9 cellular contexts compared by ENCODE assay signal in genomic region chr3:184688251-184688851, GRCh38. TPM values are rescaled to one million over a fixed set of nuclear protein-coding genes. Genes with fewer than 3 reads are reported as not detected.
DNase-seq lines count a peak whose midpoint lies in the region; ATAC-seq and TF ChIP-seq lines count a peak whose summit lies in the region.
"Had no signal": no experiment of that assay in that cellular context is flagged by ENCODE, and none has a peak within 500 bp of the region (broad histone marks: within the 10 kb centered on the region; RNA-seq: fewer than 3 reads in every experiment).

No MANE protein-coding gene starts in this region.

- in situ Hi-C loops in T47D (cut with HindIII; ENCODE audit: low pct_unique_long_range_greater_than_20kb, low sequenced_read_pairs) (no loop called here), transverse colon (cut with MboI; ENCODE audit: low pct_ligation_motif_present in 1 of 4, low pct_unique_long_range_greater_than_20kb in 1 of 4, low sequenced_read_pairs in 3 of 4) (no loop called here)

- intact Hi-C loops in transverse colon (cut with DNase I; ENCODE audit: low total_unique reads): no loop called here

- H3K27ac ChIP-seq in transverse colon: peak overlapping the region; percentile 54 to 81 (median 78)

- ATAC-seq in HG03045 (IDR thresholded peaks at IDR 0.05; ENCODE audit: unreplicated experiment): no peak

- H3K36me3 ChIP-seq in transverse colon: no peaks in the 10 kb centered on the region

- H3K27me3 ChIP-seq in transverse colon: no peaks in the 10 kb centered on the region

- peaks cover 12 to 54% (median 33%) of the 10 kb centered on the region in 4 donors for H3K4me1 ChIP-seq in transverse colon

- TF ChIP-seq CTCF in transverse colon (IDR thresholded peaks at IDR 0.05): no peak

- TF ChIP-seq EP300 in transverse colon (IDR thresholded peaks at IDR 0.05; ENCODE audit: low read depth): no peak

- no peaks in the 10 kb centered on the region for H3K9me3 ChIP-seq in transverse colon

- DNase-seq in HS-5 (ENCODE audit: low read depth) (peak; percentile 59), T47D (ENCODE audit: low read depth in 1 of 2, low spot score in 1 of 2) (peak; percentile 63 to 66), left kidney (ENCODE audit: low read depth, low spot score) (peak; percentile 84), transverse colon (no peak), SKM-1 (lab: John Stamatoyannopoulos, UW; ENCODE audit: unreplicated experiment) (no peak), SIG-M5 (lab: John Stamatoyannopoulos, UW) (no peak), NCI-H2107 treated with DMSO at 0.1 percent for 48 hours (lab: John Stamatoyannopoulos, UW; ENCODE audit: unreplicated experiment) (no peak)
- DNase-seq: activated naive CD4-positive, alpha-beta T cell treated with anti-CD3 and anti-CD28 coated beads for 36 hours had no signal

- TF ChIP-seq POLR2A in transverse colon (IDR thresholded peaks at IDR 0.05): no peak

- WGBS in transverse colon (ENCODE audit: low coverage in 1 of 2), 2 donors: 49 to 65% methylated on average over 2 to 5 of the region's 5 CpGs

- H3K4me3 ChIP-seq in transverse colon: no peak overlapping the region

RNA-seq across cellular contexts. Expression of gene MAGEF1, which starts 23.5 kb away (rescaled TPM):
- 10 to 100 TPM in 3 of 4 donors, 1 to 10 TPM in 1; 4.2 to 22.5 (median 16.0) TPM for total RNA-seq in transverse colon

Comparison
In these comparisons a context has a peak if more than half of its experiments do, and no peak if none do; other contexts are left out.
1. DNase-seq: peak in HS-5 (single experiment), T47D (2 of 2) and left kidney (single experiment); none in transverse colon (single experiment), SKM-1 (single experiment), SIG-M5 (single experiment) and NCI-H2107 treated with DMSO at 0.1 percent for 48 hours (single experiment).